ENCODE assay signal across 24 cellular contexts in genomic region chr14:60242420-60242819, GRCh38. TPM values are rescaled to one million over a fixed set of nuclear protein-coding genes. Genes with fewer than 3 reads are reported as not detected.
DNase-seq lines count a peak whose midpoint lies in the region; ATAC-seq, FAIRE-seq and TF ChIP-seq lines count a peak whose summit lies in the region.
"Had no signal": no experiment of that assay in that cellular context is flagged by ENCODE, and none has a peak within 500 bp of the region (broad histone marks: within the 10 kb centered on the region; RNA-seq: fewer than 3 reads in every experiment).

No MANE protein-coding gene starts in this region.

- TF ChIP-seq EP300 in HepG2 (IDR thresholded peaks at IDR 0.05; ENCODE audit: low read depth in 2 of 2, low read length in 2 of 2) (no peak), HepG2 (CRISPR knock-in tag; IDR thresholded peaks at IDR 0.05; ENCODE audit: borderline replicate concordance) (no peak)

- H4K20me1 ChIP-seq in Loucy (ENCODE audit: insufficient read depth, low read length, poor library complexity, severe bottlenecking): no peaks in the 10 kb centered on the region
- no peaks in the 10 kb centered on the region for H4K20me1 ChIP-seq in HepG2 (ENCODE audit: insufficient read depth, low read length)

- FAIRE-seq in HepG2 (lab: Jason Lieb, UNC): no peak

- CTCF ChIA-PET in HepG2 (lab: Yijun Ruan, JAX; ENCODE audit: low intra/inter-chr PET ratio, low total read pairs): no interaction called here

- intact Hi-C loops in HepG2 (cut with micrococcal nuclease; ENCODE audit: unreplicated experiment): no loop called here

- H3K27me3 Mint-ChIP-seq in osteocyte (ENCODE audit: unreplicated experiment): peaks cover 2% of the 10 kb centered on the region

- H3K27ac Mint-ChIP-seq in osteocyte (ENCODE audit: unreplicated experiment): no peak overlapping the region
- H3K27ac Mint-ChIP-seq: CD8-positive, alpha-beta T cell; HFFc6 had no signal

- H3K9me2 ChIP-seq in Loucy (replicated peaks; ENCODE audit: low read depth, low read length): no peaks in the 10 kb centered on the region

- DNase-seq in CD1c-positive myeloid dendritic cell (ENCODE audit: extremely low spot score) (peak; percentile 17), SIG-M5 (lab: John Stamatoyannopoulos, UW) (peak; percentile 37), NK-92 (lab: John Stamatoyannopoulos, UW; ENCODE audit: unreplicated experiment) (no peak), osteocyte (ENCODE audit: extremely low spot score, unreplicated experiment) (no peak), HepG2 (ENCODE audit: low spot score) (no peak)
- DNase-seq: activated T-cell treated with anti-CD3 and anti-CD28 coated beads, Interleukin-2, amount 50 U/mL, for 4 hours; CD8-positive, alpha-beta T cell; foreskin fibroblast; heart right ventricle; HFFc6; mucosa of descending colon; NCI-H1105 treated with DMSO at 0.1 percent for 48 hours; NCI-H2081; NCI-H446; sigmoid colon; stimulated activated CD8-positive, alpha-beta memory T cell treated with anti-CD3 and anti-CD28 coated beads, Interleukin-4, amount 100 ng/mL, for 48 hours; T1000; uterus had no signal

- H3K36me3 Mint-ChIP-seq in osteocyte (ENCODE audit: unreplicated experiment): no peaks in the 10 kb centered on the region
- H3K36me3 Mint-ChIP-seq: CD8-positive, alpha-beta T cell had no signal

- no peak for TF ChIP-seq RAD21 in HepG2 (CRISPR knock-in tag; IDR thresholded peaks at IDR 0.05)

- no peak overlapping the region for H3K4me3 ChIP-seq in Loucy (ENCODE audit: low read length, poor library complexity, severe bottlenecking)
- H3K4me3 ChIP-seq in neutrophil (ENCODE audit: low read depth in 1 of 2, low read length in 1 of 2): no peak overlapping the region
- H3K4me3 ChIP-seq in HepG2 (replicated peaks in 1 of 3; ENCODE audit: insufficient read depth in 1 of 3, low read depth in 2 of 3, low read length in 3 of 3): no peak overlapping the region
- H3K4me3 ChIP-seq: heart right ventricle, mucosa of descending colon, sigmoid colon, suprapubic skin, uterus had no signal

- no peak for TF ChIP-seq CTCF in Loucy (conservative IDR thresholded peaks at IDR 0.05; ENCODE audit: low read length)
- TF ChIP-seq CTCF in neutrophil (IDR thresholded peaks at IDR 0.05): no peak
- no peak for TF ChIP-seq CTCF in osteocyte (IDR thresholded peaks at IDR 0.05)
- no peak for TF ChIP-seq CTCF in HepG2 (CRISPR knock-in tag; IDR thresholded peaks at IDR 0.05)

- peaks cover 2% of the 10 kb centered on the region for H3K4me1 Mint-ChIP-seq in osteocyte (ENCODE audit: unreplicated experiment)

- H3K79me2 ChIP-seq in Loucy (ENCODE audit: insufficient read depth, low read length) (no peaks in the 10 kb centered on the region), HepG2 (ENCODE audit: insufficient read depth, low read length) (no peaks in the 10 kb centered on the region)

- POLR2A ChIA-PET in HepG2 (lab: Yijun Ruan, JAX): no interaction called here

- H3K27me3 ChIP-seq in Loucy (ENCODE audit: insufficient read depth, low read length, poor library complexity, severe bottlenecking) (no peaks in the 10 kb centered on the region), neutrophil (no peaks in the 10 kb centered on the region), HepG2 (ENCODE audit: control insufficient read depth in 1 of 2, insufficient read depth in 2 of 2, low read length in 2 of 2) (no peaks in the 10 kb centered on the region)
- H3K27me3 ChIP-seq: heart right ventricle, sigmoid colon, suprapubic skin, uterus had no signal

- no peaks in the 10 kb centered on the region for H3K9me3 Mint-ChIP-seq in osteocyte (ENCODE audit: unreplicated experiment)
- H3K9me3 Mint-ChIP-seq: activated T-cell treated with anti-CD3 and anti-CD28 coated beads, Interleukin-2, amount 50 U/mL, for 4 hours; CD8-positive, alpha-beta T cell; HFFc6; neural crest cell had no signal

- H3K36me3 ChIP-seq in Loucy (ENCODE audit: insufficient read depth, low read length): no peaks in the 10 kb centered on the region
- no peaks in the 10 kb centered on the region for H3K36me3 ChIP-seq in neutrophil
- H3K36me3 ChIP-seq in HepG2 (replicated peaks in 1 of 2; ENCODE audit: control insufficient read depth in 1 of 2, insufficient read depth in 2 of 2, low read length in 2 of 2): no peaks in the 10 kb centered on the region
- H3K36me3 ChIP-seq: heart right ventricle, sigmoid colon, suprapubic skin, uterus had no signal

- H3K4me1 ChIP-seq in Loucy (ENCODE audit: insufficient read depth, low read length, poor library complexity, severe bottlenecking): no peaks in the 10 kb centered on the region
- H3K4me1 ChIP-seq in neutrophil (ENCODE audit: control insufficient read depth in 1 of 2, insufficient read depth in 1 of 2, low read depth in 1 of 2, low read length in 1 of 2): peaks cover 13 to 31% of the 10 kb centered on the region in 2 experiments
- H3K4me1 ChIP-seq in HepG2 (ENCODE audit: insufficient read depth, low read length): peaks cover 30% of the 10 kb centered on the region
- H3K4me1 ChIP-seq: sigmoid colon, uterus had no signal

- peak overlapping the region; percentile 47 for H3K27ac ChIP-seq in neutrophil
- H3K27ac ChIP-seq in HepG2 (ENCODE audit: extremely low read length, insufficient read depth, low read length): no peak overlapping the region
- H3K27ac ChIP-seq: epithelial cell of prostate, heart right ventricle, sigmoid colon, suprapubic skin, uterus had no signal

- H3K9me3 ChIP-seq in Loucy (ENCODE audit: insufficient read depth, low read depth, low read length) (no peaks in the 10 kb centered on the region), neutrophil (no peaks in the 10 kb centered on the region), HepG2 (ENCODE audit: low read length) (no peaks in the 10 kb centered on the region)
- H3K9me3 ChIP-seq: heart right ventricle, mucosa of descending colon, sigmoid colon, suprapubic skin, uterus had no signal

- BruUV-seq in HepG2 (replicated peaks; lab: Mats Ljungman, UMichigan): no TSS peak

- ATAC-seq in HepG2 (no peak), GM19463 (IDR thresholded peaks at IDR 0.05; ENCODE audit: unreplicated experiment) (no peak)
- ATAC-seq: activated T-cell treated with anti-CD3 and anti-CD28 coated beads, Interleukin-2, amount 50 U/mL, for 4 hours; CD8-positive, alpha-beta T cell; heart right ventricle; mucosa of descending colon had no signal

- no peak overlapping the region for H3K9ac ChIP-seq in Loucy (ENCODE audit: low read depth, low read length, poor library complexity, severe bottlenecking)
- no peak overlapping the region for H3K9ac ChIP-seq in HepG2 (ENCODE audit: insufficient read depth, low read depth, low read length)

- H2AFZ ChIP-seq in Loucy (ENCODE audit: low read length): peak overlapping the region; percentile 36; the same call in 1 of the 2 replicates
- no peak overlapping the region for H2AFZ ChIP-seq in HepG2 (ENCODE audit: low read length)

- in situ Hi-C loops in HepG2 (cut with HindIII; ENCODE audit: extremely low pct_ligation_motif_present, low pct_unique_long_range_greater_than_20kb): no loop called here

- WGBS in HepG2 (ENCODE audit: low lambda C conversion rate): 51% methylated on average over 2 of the region's 2 CpGs

- H3K4me2 ChIP-seq in Loucy (ENCODE audit: low read depth, low read length, poor library complexity, severe bottlenecking) (no peak overlapping the region), HepG2 (ENCODE audit: low read depth, low read length) (no peak overlapping the region)

- no peaks in the 10 kb centered on the region for H3F3A ChIP-seq in Loucy (ENCODE audit: low read depth)

- TF ChIP-seq POLR2A in HepG2 (IDR thresholded peaks at IDR 0.05; ENCODE audit: insufficient read depth in 1 of 2, low read depth in 2 of 2, low read length in 2 of 2): no peak

- H3K4me3 Mint-ChIP-seq in osteocyte (ENCODE audit: unreplicated experiment): no peak overlapping the region
- H3K4me3 Mint-ChIP-seq: activated T-cell treated with anti-CD3 and anti-CD28 coated beads, Interleukin-2, amount 50 U/mL, for 4 hours; CD8-positive, alpha-beta T cell; HFFc6; neural crest cell had no signal

TF ChIP-seq in HepG2, 621 proteins besides CTCF, POLR2A, EP300 and RAD21 (continues in another document):
- TF ChIP-seq, protein P1, sequence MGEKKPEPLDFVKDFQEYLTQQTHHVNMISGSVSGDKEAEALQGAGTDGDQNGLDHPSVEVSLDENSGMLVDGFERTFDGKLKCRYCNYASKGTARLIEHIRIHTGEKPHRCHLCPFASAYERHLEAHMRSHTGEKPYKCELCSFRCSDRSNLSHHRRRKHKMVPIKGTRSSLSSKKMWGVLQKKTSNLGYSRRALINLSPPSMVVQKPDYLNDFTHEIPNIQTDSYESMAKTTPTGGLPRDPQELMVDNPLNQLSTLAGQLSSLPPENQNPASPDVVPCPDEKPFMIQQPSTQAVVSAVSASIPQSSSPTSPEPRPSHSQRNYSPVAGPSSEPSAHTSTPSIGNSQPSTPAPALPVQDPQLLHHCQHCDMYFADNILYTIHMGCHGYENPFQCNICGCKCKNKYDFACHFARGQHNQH (CRISPR knock-in tag; IDR thresholded peaks at IDR 0.05): no peak
- TF ChIP-seq HES4 (CRISPR knock-in tag; IDR thresholded peaks at IDR 0.05; ENCODE audit: borderline replicate concordance) (no peak), SATB2 (CRISPR knock-in tag; IDR thresholded peaks at IDR 0.05) (no peak), NPAS2 (CRISPR knock-in tag; IDR thresholded peaks at IDR 0.05; ENCODE audit: borderline replicate concordance) (no peak)

RNA-seq across cellular contexts. Expression of gene PPM1A, which starts 6.6 kb away (rescaled TPM):
- total RNA-seq in osteocyte (44.5 and 45.2 TPM in 2 replicates), HepG2 (2016; rRNA removed; fragmentation: Illumina TruSeq; extraction: Trizol) (29.8 and 37.6 TPM in 2 replicates)
- 12.6 and 12.8 TPM in 2 replicates for total RNA-seq in HepG2 (2016; cell fraction: cytosol; rRNA removed; fragmentation: Illumina TruSeq; extraction: Trizol; ENCODE audit: low read depth)
- total RNA-seq in HepG2 (2016; cell fraction: insoluble cytoplasmic fraction; rRNA removed; fragmentation: Illumina TruSeq; extraction: Trizol): 27.0 and 34.6 TPM in 2 replicates
- total RNA-seq in HepG2 (2016; cell fraction: membrane; rRNA removed; fragmentation: Illumina TruSeq; extraction: Trizol): 36.5 and 40.3 TPM in 2 replicates
- total RNA-seq in HepG2 (2016; cell fraction: nucleus; rRNA removed; fragmentation: Illumina TruSeq; extraction: Trizol): 23.7 and 28.3 TPM in 2 replicates
- 20.4 and 23.3 TPM in 2 replicates for polyA plus RNA-seq in HepG2 (2011; rRNA removed)
- polyA plus RNA-seq in HepG2 (2011; cell fraction: cytosol; rRNA removed): 6.8 and 14.1 TPM in 2 replicates
- 13.7 and 18.0 TPM in 2 replicates for polyA plus RNA-seq in HepG2 (2011; cell fraction: nucleus; rRNA removed)
- 29.6 and 41.4 TPM in 2 replicates for polyA plus RNA-seq in HepG2 (2012)
- polyA plus RNA-seq in HepG2 (2016; cell fraction: cytosol; fragmentation: Illumina TruSeq; extraction: Trizol; ENCODE audit: low read depth): 9.4 and 10.8 TPM in 2 replicates
- polyA plus RNA-seq in HepG2 (2016; cell fraction: insoluble cytoplasmic fraction; fragmentation: Illumina TruSeq; extraction: Trizol; ENCODE audit: low read depth): 30.9 and 34.7 TPM in 2 replicates
- polyA plus RNA-seq in HepG2 (2016; cell fraction: membrane; fragmentation: Illumina TruSeq; extraction: Trizol; ENCODE audit: low read depth): 23.2 and 25.1 TPM in 2 replicates
- polyA plus RNA-seq in HepG2 (2016; cell fraction: nucleus; fragmentation: Illumina TruSeq; extraction: Trizol; ENCODE audit: insufficient read depth, low read depth): 42.0 and 44.4 TPM in 2 replicates
- polyA minus RNA-seq in HepG2 (2011; rRNA and poly(A)+ RNA removed; ENCODE audit: low replicate concordance): 36.9 and 46.4 TPM in 2 replicates
- polyA minus RNA-seq in HepG2 (2011; cell fraction: cytosol; rRNA and poly(A)+ RNA removed): 25.6 and 32.2 TPM in 2 replicates
- polyA minus RNA-seq in HepG2 (2011; cell fraction: nucleus; rRNA and poly(A)+ RNA removed): 49.9 and 56.8 TPM in 2 replicates

Comparison
In these comparisons a context has a peak if more than half of its experiments do, and no peak if none do; other contexts are left out.
1. DNase-seq: peak in CD1c-positive myeloid dendritic cell (single experiment) and SIG-M5 (single experiment); none in NK-92 (single experiment), osteocyte (single experiment) and HepG2 (single experiment).